8 cellular contexts compared by ENCODE assay signal in the genomic region with DNA sequence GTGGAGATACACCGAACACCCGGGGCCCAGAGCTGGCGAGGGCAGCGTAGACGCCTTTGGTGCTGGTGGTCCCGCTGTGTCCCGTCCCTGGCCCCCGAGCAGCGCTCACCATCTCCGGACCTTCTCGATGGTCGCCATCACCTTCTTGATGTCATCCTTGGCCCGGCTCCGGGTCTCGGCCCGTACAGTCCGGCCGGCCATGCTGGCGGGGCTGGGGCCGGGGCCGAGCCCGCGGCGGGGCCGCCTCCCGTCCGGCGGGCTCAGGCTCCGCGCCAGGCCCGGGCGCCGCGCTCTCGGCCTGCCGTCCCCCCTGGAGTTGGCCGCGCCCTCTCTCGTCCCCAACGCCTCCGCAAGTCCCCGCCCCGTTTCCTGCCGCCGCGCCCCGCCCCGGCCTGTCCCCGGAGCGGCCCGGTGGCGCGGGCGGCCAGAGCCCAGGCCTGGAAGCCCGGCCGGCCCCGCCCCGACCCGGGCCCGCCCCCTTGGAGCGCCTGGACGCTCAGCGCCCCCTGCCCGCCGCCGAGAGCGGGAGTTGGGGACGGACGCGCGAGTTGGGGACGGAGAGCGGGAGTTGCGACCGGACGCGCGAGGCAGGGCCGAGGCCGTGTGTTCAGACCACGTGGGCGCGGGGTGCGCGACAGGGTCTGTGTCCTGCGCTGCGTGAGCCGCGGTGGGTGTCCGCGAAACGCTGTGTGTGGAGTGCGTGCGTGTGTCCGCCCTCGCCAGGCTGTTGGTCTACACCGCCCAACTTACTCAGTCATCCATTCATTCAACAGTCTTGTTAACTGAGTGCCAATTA. TPM values are rescaled to one million over a fixed set of nuclear protein-coding genes. Genes with fewer than 3 reads are reported as not detected.
DNase-seq lines count a peak whose midpoint lies in the region; TF ChIP-seq lines count a peak whose summit lies in the region.

Gene BCL7C (minus strand): TSS at position 334 of the 796 bp plus-strand sequence. CDS start 133 bp downstream, at position 201.

- no peaks in the 10 kb centered on the region for H3K9me2 ChIP-seq in MM.1S (replicated peaks; ENCODE audit: insufficient read depth, low read length)

- H3K4me3 ChIP-seq in GM06990 (replicated peaks; ENCODE audit: low read depth, low read length) (peak within 1 kb of the TSS; percentile 74), HAP-1 (peak within 1 kb of the TSS; percentile 66), MM.1S (ENCODE audit: low read length) (peak within 1 kb of the TSS; percentile 91), cardiac muscle cell (peak within 1 kb of the TSS; percentile 83), transverse colon (peak within 1 kb of the TSS; percentile 83 to 96 (median 86))

- no peaks in the 10 kb centered on the region for H3K9me3 ChIP-seq in HAP-1
- no peaks in the 10 kb centered on the region for H3K9me3 ChIP-seq in MM.1S (replicated peaks; ENCODE audit: insufficient read depth, low read length)
- no peaks in the 10 kb centered on the region for H3K9me3 ChIP-seq in cardiac muscle cell (ENCODE audit: low read depth)
- no peaks in the 10 kb centered on the region for H3K9me3 ChIP-seq in transverse colon

- DNase-seq in GM06990 (ENCODE audit: extremely low read depth, insufficient read length) (peak; percentile 90), HAP-1 (ENCODE audit: low spot score in 2 of 2) (peak; percentile 86 to 97), MM.1S (peak; percentile 93), SW 1271 (lab: John Stamatoyannopoulos, UW) (peak; percentile 70 to 89), cardiac muscle cell (ENCODE audit: low read depth in 1 of 2, low spot score in 1 of 2) (peak; percentile 91 to 96), pons (ENCODE audit: low spot score) (peak; percentile 74), transverse colon (peak; percentile 95)
- peak; percentile 53 for DNase-seq in activated naive CD8-positive, alpha-beta T cell treated with anti-CD3 and anti-CD28 coated beads, Interleukin-2, amount 50 U/mL, for 16 hours (ENCODE audit: low read depth, low spot score)

- peak within 1 kb of the TSS; percentile 100 for H3K4me2 ChIP-seq in MM.1S (ENCODE audit: low read depth, low read length)

- no peak within 1 kb of the TSS for H3K27ac ChIP-seq in MM.1S (ENCODE audit: low read length)
- H3K27ac ChIP-seq in cardiac muscle cell: peak within 1 kb of the TSS; percentile 98
- H3K27ac ChIP-seq in transverse colon: peak within 1 kb of the TSS; percentile 89 to 94 (median 91)

- peak; percentile 41 for TF ChIP-seq CTCF in GM06990 (IDR thresholded peaks at IDR 0.05; ENCODE audit: insufficient read depth, low read length, poor library complexity, severe bottlenecking)
- TF ChIP-seq CTCF in MM.1S (IDR thresholded peaks at IDR 0.05; ENCODE audit: low read length): peak; percentile 34
- peak; percentile 50 for TF ChIP-seq CTCF in cardiac muscle cell (IDR thresholded peaks at IDR 0.05; ENCODE audit: low read depth, low read length)
- peak in 4 of 5 experiments; percentile 26 to 57 (median 38) for TF ChIP-seq CTCF in transverse colon (IDR thresholded peaks at IDR 0.05)

- peak within 1 kb of the TSS; percentile 92 for H2AFZ ChIP-seq in MM.1S (ENCODE audit: low read length)

- WGBS in transverse colon (ENCODE audit: low coverage in 1 of 2), 2 donors: 0% methylated on average over 30 of the region's 97 CpGs; no CpG with 5 or more reads in 1 of the 2 donors

- H3K27me3 ChIP-seq in GM06990 (replicated peaks; ENCODE audit: control insufficient read depth, insufficient read depth, low read length): no peaks in the 10 kb centered on the region
- no peaks in the 10 kb centered on the region for H3K27me3 ChIP-seq in HAP-1 (ENCODE audit: low read depth)
- no peaks in the 10 kb centered on the region for H3K27me3 ChIP-seq in MM.1S (replicated peaks; ENCODE audit: insufficient read depth, low read length)
- H3K27me3 ChIP-seq in cardiac muscle cell: no peaks in the 10 kb centered on the region
- no peaks in the 10 kb centered on the region for H3K27me3 ChIP-seq in transverse colon

- peak; percentile 42 for TF ChIP-seq POLR2A in transverse colon (IDR thresholded peaks at IDR 0.05)

- H4K20me1 ChIP-seq in MM.1S (ENCODE audit: insufficient read depth, low read length): no peaks in the 10 kb centered on the region

- H3K4me1 ChIP-seq in HAP-1: peaks cover 13% of the 10 kb centered on the region
- peaks cover 14% of the 10 kb centered on the region for H3K4me1 ChIP-seq in MM.1S (ENCODE audit: low read length)
- peaks cover 19% of the 10 kb centered on the region for H3K4me1 ChIP-seq in cardiac muscle cell (ENCODE audit: low read depth)
- H3K4me1 ChIP-seq in transverse colon: peaks cover 19 to 42% (median 31%) of the 10 kb centered on the region in 4 donors

- no peak for TF ChIP-seq EP300 in transverse colon (IDR thresholded peaks at IDR 0.05; ENCODE audit: low read depth)

- peak within 1 kb of the TSS; percentile 88 for H3K9ac ChIP-seq in MM.1S (ENCODE audit: low read length)

- H3F3A ChIP-seq in MM.1S (ENCODE audit: insufficient read depth, low read length): peaks cover 25% of the 10 kb centered on the region

- H3K36me3 ChIP-seq in GM06990 (ENCODE audit: control insufficient read depth, insufficient read depth, low read length) (peaks cover 3% of the 10 kb centered on the region), HAP-1 (replicated peaks) (peaks cover 7% of the 10 kb centered on the region), MM.1S (replicated peaks; ENCODE audit: insufficient read depth, low read length) (no peaks in the 10 kb centered on the region), cardiac muscle cell (peaks cover 3% of the 10 kb centered on the region), transverse colon (peaks cover 0 to 7% (median 0%) of the 10 kb centered on the region in 4 donors)

- H3K79me2 ChIP-seq in MM.1S (ENCODE audit: low read length): no peaks in the 10 kb centered on the region

- in situ Hi-C loops in HAP-1 (cut with MboI; ENCODE audit: low sequenced_read_pairs): no loop called here
- in situ Hi-C loops in transverse colon (cut with MboI; ENCODE audit: low pct_ligation_motif_present in 1 of 4, low pct_unique_long_range_greater_than_20kb in 1 of 4, low sequenced_read_pairs in 3 of 4): no loop called here

- intact Hi-C loops in transverse colon (cut with DNase I; ENCODE audit: low total_unique reads): loop anchor here (2.0 kb wide), 1 partner anchor 17 kb away; no protein-coding TSS in a partner anchor

RNA-seq across cellular contexts. Expression of gene BCL7C, which starts in this region (rescaled TPM):
- total RNA-seq in cardiac muscle cell: 39.8 and 53.0 TPM in 2 replicates
- polyA plus RNA-seq in cardiac muscle cell: 50.5 and 60.6 TPM in 2 replicates
- 10 to 100 TPM; 13.8 to 57.3 (median 24.0) TPM for total RNA-seq in transverse colon
